ENCODE assay signal across 1 cellular context in the genomic region with DNA sequence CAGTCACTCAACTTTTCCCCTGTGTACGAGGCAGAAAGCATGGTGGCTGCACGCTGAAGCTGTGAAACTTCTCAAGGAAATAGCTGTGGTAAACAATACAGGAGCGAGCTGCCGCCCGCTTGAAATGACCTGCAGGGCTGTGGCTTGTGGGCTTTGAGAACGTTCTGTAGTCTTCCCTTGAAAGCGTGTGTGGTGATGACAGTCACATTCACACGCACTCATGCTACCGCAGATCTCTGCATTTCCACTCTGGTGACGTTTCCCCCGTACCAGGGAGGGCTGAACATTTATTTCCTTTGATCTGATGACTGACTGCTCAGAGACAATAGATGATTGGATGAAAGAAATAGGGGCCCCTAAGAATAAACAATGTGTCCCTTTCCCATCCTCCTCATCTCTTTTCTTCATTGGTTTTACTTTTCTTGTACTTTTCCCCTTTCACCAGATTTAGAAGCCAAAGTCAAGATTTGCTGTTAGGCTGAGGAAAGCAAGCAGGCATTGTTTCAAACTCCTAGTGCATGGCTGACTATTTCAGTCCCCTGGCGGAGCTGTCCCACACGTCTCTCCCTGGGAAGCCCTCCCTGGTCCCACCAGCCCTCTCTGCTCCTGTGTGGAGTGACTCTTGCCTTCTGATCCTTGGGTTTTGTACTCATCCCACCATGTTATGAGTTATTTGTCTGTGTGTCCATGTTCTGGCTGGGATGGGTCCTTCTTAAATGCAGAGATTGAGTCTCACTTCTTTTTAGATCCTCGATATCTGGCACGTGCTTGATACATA.
TF ChIP-seq lines count a peak whose summit lies in the region.

No MANE protein-coding gene starts in this region.

TF ChIP-seq in GM12878, 131 proteins besides CTCF, POLR2A, EP300 and RAD21 (continued from another document):
- TF ChIP-seq, protein P1, sequence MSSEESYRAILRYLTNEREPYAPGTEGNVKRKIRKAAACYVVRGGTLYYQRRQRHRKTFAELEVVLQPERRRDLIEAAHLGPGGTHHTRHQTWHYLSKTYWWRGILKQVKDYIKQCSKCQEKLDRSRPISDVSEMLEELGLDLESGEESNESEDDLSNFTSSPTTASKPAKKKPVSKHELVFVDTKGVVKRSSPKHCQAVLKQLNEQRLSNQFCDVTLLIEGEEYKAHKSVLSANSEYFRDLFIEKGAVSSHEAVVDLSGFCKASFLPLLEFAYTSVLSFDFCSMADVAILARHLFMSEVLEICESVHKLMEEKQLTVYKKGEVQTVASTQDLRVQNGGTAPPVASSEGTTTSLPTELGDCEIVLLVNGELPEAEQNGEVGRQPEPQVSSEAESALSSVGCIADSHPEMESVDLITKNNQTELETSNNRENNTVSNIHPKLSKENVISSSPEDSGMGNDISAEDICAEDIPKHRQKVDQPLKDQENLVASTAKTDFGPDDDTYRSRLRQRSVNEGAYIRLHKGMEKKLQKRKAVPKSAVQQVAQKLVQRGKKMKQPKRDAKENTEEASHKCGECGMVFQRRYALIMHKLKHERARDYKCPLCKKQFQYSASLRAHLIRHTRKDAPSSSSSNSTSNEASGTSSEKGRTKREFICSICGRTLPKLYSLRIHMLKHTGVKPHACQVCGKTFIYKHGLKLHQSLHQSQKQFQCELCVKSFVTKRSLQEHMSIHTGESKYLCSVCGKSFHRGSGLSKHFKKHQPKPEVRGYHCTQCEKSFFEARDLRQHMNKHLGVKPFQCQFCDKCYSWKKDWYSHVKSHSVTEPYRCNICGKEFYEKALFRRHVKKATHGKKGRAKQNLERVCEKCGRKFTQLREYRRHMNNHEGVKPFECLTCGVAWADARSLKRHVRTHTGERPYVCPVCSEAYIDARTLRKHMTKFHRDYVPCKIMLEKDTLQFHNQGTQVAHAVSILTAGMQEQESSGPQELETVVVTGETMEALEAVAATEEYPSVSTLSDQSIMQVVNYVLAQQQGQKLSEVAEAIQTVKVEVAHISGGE (CRISPR knock-in tag; IDR thresholded peaks at IDR 0.05) = no peak
- TF ChIP-seq, protein P2, sequence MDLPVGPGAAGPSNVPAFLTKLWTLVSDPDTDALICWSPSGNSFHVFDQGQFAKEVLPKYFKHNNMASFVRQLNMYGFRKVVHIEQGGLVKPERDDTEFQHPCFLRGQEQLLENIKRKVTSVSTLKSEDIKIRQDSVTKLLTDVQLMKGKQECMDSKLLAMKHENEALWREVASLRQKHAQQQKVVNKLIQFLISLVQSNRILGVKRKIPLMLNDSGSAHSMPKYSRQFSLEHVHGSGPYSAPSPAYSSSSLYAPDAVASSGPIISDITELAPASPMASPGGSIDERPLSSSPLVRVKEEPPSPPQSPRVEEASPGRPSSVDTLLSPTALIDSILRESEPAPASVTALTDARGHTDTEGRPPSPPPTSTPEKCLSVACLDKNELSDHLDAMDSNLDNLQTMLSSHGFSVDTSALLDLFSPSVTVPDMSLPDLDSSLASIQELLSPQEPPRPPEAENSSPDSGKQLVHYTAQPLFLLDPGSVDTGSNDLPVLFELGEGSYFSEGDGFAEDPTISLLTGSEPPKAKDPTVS (IDR thresholded peaks at IDR 0.05; ENCODE audit: low read depth, low read length) = no peak
- TF ChIP-seq, protein P3, sequence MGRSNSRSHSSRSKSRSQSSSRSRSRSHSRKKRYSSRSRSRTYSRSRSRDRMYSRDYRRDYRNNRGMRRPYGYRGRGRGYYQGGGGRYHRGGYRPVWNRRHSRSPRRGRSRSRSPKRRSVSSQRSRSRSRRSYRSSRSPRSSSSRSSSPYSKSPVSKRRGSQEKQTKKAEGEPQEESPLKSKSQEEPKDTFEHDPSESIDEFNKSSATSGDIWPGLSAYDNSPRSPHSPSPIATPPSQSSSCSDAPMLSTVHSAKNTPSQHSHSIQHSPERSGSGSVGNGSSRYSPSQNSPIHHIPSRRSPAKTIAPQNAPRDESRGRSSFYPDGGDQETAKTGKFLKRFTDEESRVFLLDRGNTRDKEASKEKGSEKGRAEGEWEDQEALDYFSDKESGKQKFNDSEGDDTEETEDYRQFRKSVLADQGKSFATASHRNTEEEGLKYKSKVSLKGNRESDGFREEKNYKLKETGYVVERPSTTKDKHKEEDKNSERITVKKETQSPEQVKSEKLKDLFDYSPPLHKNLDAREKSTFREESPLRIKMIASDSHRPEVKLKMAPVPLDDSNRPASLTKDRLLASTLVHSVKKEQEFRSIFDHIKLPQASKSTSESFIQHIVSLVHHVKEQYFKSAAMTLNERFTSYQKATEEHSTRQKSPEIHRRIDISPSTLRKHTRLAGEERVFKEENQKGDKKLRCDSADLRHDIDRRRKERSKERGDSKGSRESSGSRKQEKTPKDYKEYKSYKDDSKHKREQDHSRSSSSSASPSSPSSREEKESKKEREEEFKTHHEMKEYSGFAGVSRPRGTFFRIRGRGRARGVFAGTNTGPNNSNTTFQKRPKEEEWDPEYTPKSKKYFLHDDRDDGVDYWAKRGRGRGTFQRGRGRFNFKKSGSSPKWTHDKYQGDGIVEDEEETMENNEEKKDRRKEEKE (IDR thresholded peaks at IDR 0.05) = no peak
- TF ChIP-seq BCL11A (IDR thresholded peaks at IDR 0.05; ENCODE audit: low read depth, low read length) = peak; percentile 81
- peak; percentile 93 for TF ChIP-seq ATF7 (IDR thresholded peaks at IDR 0.05; ENCODE audit: low read depth)
- peak; percentile 52; the same call in 1 of the 2 replicates for TF ChIP-seq JUND (IDR thresholded peaks at IDR 0.05; ENCODE audit: low read depth, low read length)
- no peak for TF ChIP-seq ZNF384 (IDR thresholded peaks at IDR 0.05; ENCODE audit: borderline replicate concordance, low read depth, low read length)
- TF ChIP-seq KLF5 (IDR thresholded peaks at IDR 0.05; ENCODE audit: partially characterized antibody) = peak; percentile 58
- no peak for TF ChIP-seq HDGF (IDR thresholded peaks at IDR 0.05)
- peak; percentile 90 for TF ChIP-seq CREB1 (IDR thresholded peaks at IDR 0.05; ENCODE audit: low read depth)
- no peak; the same call in 1 of the 2 replicates for TF ChIP-seq MTA3 (IDR thresholded peaks at IDR 0.05; ENCODE audit: borderline replicate concordance, low read length)
- peak; percentile 92 for TF ChIP-seq MTA2 (IDR thresholded peaks at IDR 0.05; ENCODE audit: low read depth)
- TF ChIP-seq ESRRA (IDR thresholded peaks at IDR 0.05; ENCODE audit: low read length) = no peak
- TF ChIP-seq, protein P4, sequence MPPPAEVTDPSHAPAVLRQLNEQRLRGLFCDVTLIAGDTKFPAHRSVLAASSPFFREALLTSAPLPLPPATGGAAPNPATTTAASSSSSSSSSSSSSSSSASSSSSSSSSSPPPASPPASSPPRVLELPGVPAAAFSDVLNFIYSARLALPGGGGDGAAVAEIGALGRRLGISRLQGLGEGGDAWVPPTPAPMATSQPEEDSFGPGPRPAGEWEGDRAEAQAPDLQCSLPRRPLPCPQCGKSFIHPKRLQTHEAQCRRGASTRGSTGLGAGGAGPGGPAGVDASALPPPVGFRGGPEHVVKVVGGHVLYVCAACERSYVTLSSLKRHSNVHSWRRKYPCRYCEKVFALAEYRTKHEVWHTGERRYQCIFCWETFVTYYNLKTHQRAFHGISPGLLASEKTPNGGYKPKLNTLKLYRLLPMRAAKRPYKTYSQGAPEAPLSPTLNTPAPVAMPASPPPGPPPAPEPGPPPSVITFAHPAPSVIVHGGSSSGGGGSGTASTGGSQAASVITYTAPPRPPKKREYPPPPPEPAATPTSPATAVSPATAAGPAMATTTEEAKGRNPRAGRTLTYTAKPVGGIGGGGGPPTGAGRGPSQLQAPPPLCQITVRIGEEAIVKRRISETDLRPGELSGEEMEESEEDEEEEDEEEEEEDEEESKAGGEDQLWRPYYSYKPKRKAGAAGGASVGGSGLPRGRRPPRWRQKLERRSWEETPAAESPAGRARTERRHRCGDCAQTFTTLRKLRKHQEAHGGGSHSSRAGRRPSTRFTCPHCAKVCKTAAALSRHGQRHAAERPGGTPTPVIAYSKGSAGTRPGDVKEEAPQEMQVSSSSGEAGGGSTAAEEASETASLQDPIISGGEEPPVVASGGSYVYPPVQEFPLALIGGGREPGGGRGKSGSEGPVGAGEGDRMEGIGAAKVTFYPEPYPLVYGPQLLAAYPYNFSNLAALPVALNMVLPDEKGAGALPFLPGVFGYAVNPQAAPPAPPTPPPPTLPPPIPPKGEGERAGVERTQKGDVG (CRISPR knock-in tag; IDR thresholded peaks at IDR 0.05) = no peak
- TF ChIP-seq CBFB (IDR thresholded peaks at IDR 0.05; ENCODE audit: low read depth) = peak; percentile 90
- peak; percentile 76; the same call in 1 of the 2 replicates for TF ChIP-seq YY1 (IDR thresholded peaks at IDR 0.05; ENCODE audit: low read depth, low read length)
- 0 out of 2 replicates have a peak, but pooled peaks have one; percentile 37 for TF ChIP-seq ZNF24 (IDR thresholded peaks at IDR 0.05)
- peak; percentile 80 for TF ChIP-seq EED (IDR thresholded peaks at IDR 0.05; ENCODE audit: low read depth)
- TF ChIP-seq SMARCA5 (IDR thresholded peaks at IDR 0.05) = no peak
- TF ChIP-seq TAF1 (IDR thresholded peaks at IDR 0.05; ENCODE audit: borderline replicate concordance, low read depth, low read length) = no peak
- TF ChIP-seq SP1 (IDR thresholded peaks at IDR 0.05; ENCODE audit: low read depth, low read length) = peak; percentile 68
- peak; percentile 74 for TF ChIP-seq MEF2A (IDR thresholded peaks at IDR 0.05; ENCODE audit: insufficient read depth, low read depth, low read length)
- peak; percentile 91 to 92 for TF ChIP-seq BHLHE40 (IDR thresholded peaks at IDR 0.05; ENCODE audit: borderline replicate concordance in 1 of 2, low read depth in 2 of 2, low read length in 1 of 2)
- TF ChIP-seq RUNX3 (IDR thresholded peaks at IDR 0.05; ENCODE audit: low read length) = peak; percentile 98
- TF ChIP-seq, protein P5, sequence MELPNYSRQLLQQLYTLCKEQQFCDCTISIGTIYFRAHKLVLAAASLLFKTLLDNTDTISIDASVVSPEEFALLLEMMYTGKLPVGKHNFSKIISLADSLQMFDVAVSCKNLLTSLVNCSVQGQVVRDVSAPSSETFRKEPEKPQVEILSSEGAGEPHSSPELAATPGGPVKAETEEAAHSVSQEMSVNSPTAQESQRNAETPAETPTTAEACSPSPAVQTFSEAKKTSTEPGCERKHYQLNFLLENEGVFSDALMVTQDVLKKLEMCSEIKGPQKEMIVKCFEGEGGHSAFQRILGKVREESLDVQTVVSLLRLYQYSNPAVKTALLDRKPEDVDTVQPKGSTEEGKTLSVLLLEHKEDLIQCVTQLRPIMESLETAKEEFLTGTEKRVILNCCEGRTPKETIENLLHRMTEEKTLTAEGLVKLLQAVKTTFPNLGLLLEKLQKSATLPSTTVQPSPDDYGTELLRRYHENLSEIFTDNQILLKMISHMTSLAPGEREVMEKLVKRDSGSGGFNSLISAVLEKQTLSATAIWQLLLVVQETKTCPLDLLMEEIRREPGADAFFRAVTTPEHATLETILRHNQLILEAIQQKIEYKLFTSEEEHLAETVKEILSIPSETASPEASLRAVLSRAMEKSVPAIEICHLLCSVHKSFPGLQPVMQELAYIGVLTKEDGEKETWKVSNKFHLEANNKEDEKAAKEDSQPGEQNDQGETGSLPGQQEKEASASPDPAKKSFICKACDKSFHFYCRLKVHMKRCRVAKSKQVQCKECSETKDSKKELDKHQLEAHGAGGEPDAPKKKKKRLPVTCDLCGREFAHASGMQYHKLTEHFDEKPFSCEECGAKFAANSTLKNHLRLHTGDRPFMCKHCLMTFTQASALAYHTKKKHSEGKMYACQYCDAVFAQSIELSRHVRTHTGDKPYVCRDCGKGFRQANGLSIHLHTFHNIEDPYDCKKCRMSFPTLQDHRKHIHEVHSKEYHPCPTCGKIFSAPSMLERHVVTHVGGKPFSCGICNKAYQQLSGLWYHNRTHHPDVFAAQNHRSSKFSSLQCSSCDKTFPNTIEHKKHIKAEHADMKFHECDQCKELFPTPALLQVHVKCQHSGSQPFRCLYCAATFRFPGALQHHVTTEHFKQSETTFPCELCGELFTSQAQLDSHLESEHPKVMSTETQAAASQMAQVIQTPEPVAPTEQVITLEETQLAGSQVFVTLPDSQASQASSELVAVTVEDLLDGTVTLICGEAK (IDR thresholded peaks at IDR 0.05; ENCODE audit: borderline replicate concordance) = no peak
- no peak for TF ChIP-seq HCFC1 (IDR thresholded peaks at IDR 0.05; ENCODE audit: low read length)
- no peak for TF ChIP-seq MYC (IDR thresholded peaks at IDR 0.05; ENCODE audit: insufficient read depth, insufficient read length, insufficient replicate concordance, low read length, severe bottlenecking)
- no peak for TF ChIP-seq RELA (IDR thresholded peaks at IDR 0.05; ENCODE audit: borderline replicate concordance, partially characterized antibody)
